Comparison of ENCODE assay signal across 15 cellular contexts in genomic region chr5:83513491-83513890, GRCh38. TPM values are rescaled to one million over a fixed set of nuclear protein-coding genes. Genes with fewer than 3 reads are reported as not detected.
"Had no signal": no experiment of that assay in that cellular context is flagged by ENCODE, and none has a peak within 500 bp of the region (broad histone marks: within the 10 kb centered on the region; RNA-seq: fewer than 3 reads in every experiment).

No MANE protein-coding gene starts in this region.

- ATAC-seq: activated CD8-positive, alpha-beta T cell treated with anti-CD3 and anti-CD28 coated beads for 36 hours; activated naive CD8-positive, alpha-beta T cell treated with anti-CD3 and anti-CD28 coated beads, Interleukin-2, amount 50 U/mL, for 24 hours; naive thymus-derived CD4-positive, alpha-beta T cell; stimulated activated naive B cell treated with anti-CD40 and anti-IgM and Interleukin-4, amounts not matched to agents 10 μg/mL and 1 μg/mL and 100 μg/mL, for 72 hours had no signal

- H3K4me3 ChIP-seq: right lobe of liver, SJSA1 had no signal

- H3K36me3 ChIP-seq: right lobe of liver, WERI-Rb-1 had no signal

- DNase-seq: activated CD4-positive, alpha-beta T cell treated with anti-CD3 and anti-CD28 coated beads for 4 hours; activated CD8-positive, alpha-beta memory T cell treated with anti-CD3 and anti-CD28 coated beads, Interleukin-2, amount 50 U/mL, for 48 hours; activated CD8-positive, alpha-beta T cell treated with anti-CD3 and anti-CD28 coated beads for 36 hours; activated naive CD4-positive, alpha-beta T cell treated with Interleukin-2 at 50 U/mL for 16 hours; activated naive CD8-positive, alpha-beta T cell treated with anti-CD3 and anti-CD28 coated beads, Interleukin-2, amount 50 U/mL, for 24 hours; cerebellar nuclear complex; endodermal cell; hippocampal formation; naive thymus-derived CD4-positive, alpha-beta T cell; right lobe of liver; stimulated activated CD4-positive, alpha-beta T cell treated with anti-CD3 and anti-CD28 coated beads, Interleukin-2, amount 100 ng/mL, for 24 hours; stimulated activated naive B cell treated with anti-CD40 and anti-IgM and Interleukin-4, amounts not matched to agents 10 μg/mL and 1 μg/mL and 100 μg/mL, for 72 hours; T-helper 1 cell; WERI-Rb-1 had no signal

- H3K4me1 ChIP-seq: right lobe of liver had no signal

- H3K27me3 ChIP-seq: right lobe of liver, SJSA1 had no signal

- H3K9me3 ChIP-seq: right lobe of liver, SJSA1 had no signal

- H3K27ac ChIP-seq: right lobe of liver, SJSA1, WERI-Rb-1 had no signal

RNA-seq across cellular contexts. Expression of gene VCAN, which starts 41.9 kb away (rescaled TPM):
- total RNA-seq: activated CD8-positive, alpha-beta T cell treated with anti-CD3 and anti-CD28 coated beads for 36 hours had no signal
